1 cellular context compared by ENCODE assay signal in the genomic region with DNA sequence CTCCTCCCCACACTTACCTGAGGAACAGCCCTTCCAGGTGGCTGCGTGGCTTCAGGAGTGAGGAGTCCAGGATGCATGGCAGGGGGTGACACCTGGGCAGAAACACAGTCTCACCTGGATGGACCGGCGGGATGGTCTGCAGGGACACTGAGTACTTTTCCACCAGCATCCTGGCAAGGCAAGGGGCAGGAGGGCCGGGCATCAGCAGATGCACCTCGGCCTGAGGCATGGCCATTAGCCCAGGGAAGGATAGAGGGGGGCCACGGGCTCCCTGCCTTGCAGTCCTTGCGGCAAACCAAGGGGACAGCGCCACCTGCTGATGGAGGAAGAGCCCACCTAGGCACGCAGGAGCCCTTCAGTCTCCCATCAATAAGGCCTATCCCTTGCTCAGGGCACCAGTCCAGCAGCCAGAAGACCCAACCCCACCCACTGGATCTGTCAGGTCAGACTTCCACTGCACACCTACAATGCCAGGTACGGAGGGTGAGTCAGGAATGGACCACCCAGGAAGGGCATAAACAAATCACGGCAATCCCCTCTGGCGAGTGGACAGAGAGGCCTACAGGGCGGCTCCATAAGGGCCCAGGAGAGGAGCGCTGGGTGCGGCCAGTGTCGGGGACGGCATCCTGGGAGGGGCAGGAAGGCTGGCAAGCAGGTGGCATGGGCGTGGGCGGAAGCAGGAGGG.
A peak's percentile ranks its signal among the peaks of the same experiment; 100 is the strongest.
TF ChIP-seq lines count a peak whose summit lies in the region.

No MANE protein-coding gene starts in this region.

TF ChIP-seq in HepG2, 621 proteins besides CTCF, POLR2A, EP300 and RAD21 (continued from another document and continues in another):
- TF ChIP-seq, protein P1, sequence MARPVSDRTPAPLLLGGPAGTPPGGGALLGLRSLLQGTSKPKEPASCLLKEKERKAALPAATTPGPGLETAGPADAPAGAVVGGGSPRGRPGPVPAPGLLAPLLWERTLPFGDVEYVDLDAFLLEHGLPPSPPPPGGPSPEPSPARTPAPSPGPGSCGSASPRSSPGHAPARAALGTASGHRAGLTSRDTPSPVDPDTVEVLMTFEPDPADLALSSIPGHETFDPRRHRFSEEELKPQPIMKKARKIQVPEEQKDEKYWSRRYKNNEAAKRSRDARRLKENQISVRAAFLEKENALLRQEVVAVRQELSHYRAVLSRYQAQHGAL (CRISPR knock-in tag; IDR thresholded peaks at IDR 0.05; ENCODE audit: not compliant biosample characterization): no peak
- no peak for TF ChIP-seq MED1 (CRISPR knock-in tag; IDR thresholded peaks at IDR 0.05)
- TF ChIP-seq SAFB2 (CRISPR knock-in tag; IDR thresholded peaks at IDR 0.05; ENCODE audit: borderline replicate concordance, low read depth): 0 out of 2 replicates have a peak, but pooled peaks have one; percentile 28
- TF ChIP-seq, protein P2, sequence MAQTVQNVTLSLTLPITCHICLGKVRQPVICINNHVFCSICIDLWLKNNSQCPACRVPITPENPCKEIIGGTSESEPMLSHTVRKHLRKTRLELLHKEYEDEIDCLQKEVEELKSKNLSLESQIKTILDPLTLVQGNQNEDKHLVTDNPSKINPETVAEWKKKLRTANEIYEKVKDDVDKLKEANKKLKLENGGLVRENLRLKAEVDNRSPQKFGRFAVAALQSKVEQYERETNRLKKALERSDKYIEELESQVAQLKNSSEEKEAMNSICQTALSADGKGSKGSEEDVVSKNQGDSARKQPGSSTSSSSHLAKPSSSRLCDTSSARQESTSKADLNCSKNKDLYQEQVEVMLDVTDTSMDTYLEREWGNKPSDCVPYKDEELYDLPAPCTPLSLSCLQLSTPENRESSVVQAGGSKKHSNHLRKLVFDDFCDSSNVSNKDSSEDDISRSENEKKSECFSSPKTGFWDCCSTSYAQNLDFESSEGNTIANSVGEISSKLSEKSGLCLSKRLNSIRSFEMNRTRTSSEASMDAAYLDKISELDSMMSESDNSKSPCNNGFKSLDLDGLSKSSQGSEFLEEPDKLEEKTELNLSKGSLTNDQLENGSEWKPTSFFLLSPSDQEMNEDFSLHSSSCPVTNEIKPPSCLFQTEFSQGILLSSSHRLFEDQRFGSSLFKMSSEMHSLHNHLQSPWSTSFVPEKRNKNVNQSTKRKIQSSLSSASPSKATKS (CRISPR knock-in tag; IDR thresholded peaks at IDR 0.05): no peak
- TF ChIP-seq ZNF446 (CRISPR knock-in tag; IDR thresholded peaks at IDR 0.05): no peak; the same call in 1 of the 2 replicates
- TF ChIP-seq ZNF10 (CRISPR knock-in tag; IDR thresholded peaks at IDR 0.05; ENCODE audit: borderline replicate concordance, low read depth): no peak
- TF ChIP-seq KAT7 (CRISPR knock-in tag; IDR thresholded peaks at IDR 0.05; ENCODE audit: borderline replicate concordance): no peak
- TF ChIP-seq, protein P3, sequence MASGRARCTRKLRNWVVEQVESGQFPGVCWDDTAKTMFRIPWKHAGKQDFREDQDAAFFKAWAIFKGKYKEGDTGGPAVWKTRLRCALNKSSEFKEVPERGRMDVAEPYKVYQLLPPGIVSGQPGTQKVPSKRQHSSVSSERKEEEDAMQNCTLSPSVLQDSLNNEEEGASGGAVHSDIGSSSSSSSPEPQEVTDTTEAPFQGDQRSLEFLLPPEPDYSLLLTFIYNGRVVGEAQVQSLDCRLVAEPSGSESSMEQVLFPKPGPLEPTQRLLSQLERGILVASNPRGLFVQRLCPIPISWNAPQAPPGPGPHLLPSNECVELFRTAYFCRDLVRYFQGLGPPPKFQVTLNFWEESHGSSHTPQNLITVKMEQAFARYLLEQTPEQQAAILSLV (CRISPR knock-in tag; IDR thresholded peaks at IDR 0.05; ENCODE audit: borderline replicate concordance): peak; percentile 47; the same call in 1 of the 2 replicates
- no peak for TF ChIP-seq ZFYVE20 (CRISPR knock-in tag; IDR thresholded peaks at IDR 0.05; ENCODE audit: borderline replicate concordance, low read depth)
- TF ChIP-seq ZNF589 (CRISPR knock-in tag; conservative IDR thresholded peaks at IDR 0.05): no peak
- peak; percentile 26; the same call in 1 of the 2 replicates for TF ChIP-seq ZZZ3 (CRISPR knock-in tag; IDR thresholded peaks at IDR 0.05; ENCODE audit: borderline replicate concordance)
- no peak for TF ChIP-seq MAFG (CRISPR knock-in tag; IDR thresholded peaks at IDR 0.05)
- no peak for TF ChIP-seq ZNF484 (CRISPR knock-in tag; IDR thresholded peaks at IDR 0.05; ENCODE audit: borderline replicate concordance, low read depth)
- TF ChIP-seq, protein P4, sequence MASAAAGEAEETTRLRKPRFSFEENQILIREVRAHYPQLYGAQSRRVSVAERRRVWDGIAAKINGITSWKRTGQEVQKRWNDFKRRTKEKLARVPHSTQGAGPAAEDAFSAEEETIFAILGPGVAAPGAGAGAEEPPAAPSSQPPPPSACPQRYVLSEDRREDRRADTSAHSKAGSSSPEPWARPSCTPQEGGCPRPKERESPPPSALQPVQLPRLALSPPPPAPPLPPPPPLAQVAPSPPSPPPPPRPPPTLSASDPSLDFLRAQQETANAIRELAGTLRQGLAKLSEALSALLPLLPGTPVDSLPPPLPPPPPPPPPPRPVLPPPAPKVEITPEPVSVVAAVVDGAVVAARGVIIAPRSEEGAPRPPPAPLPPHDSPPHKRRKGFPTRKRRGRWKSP (CRISPR knock-in tag; IDR thresholded peaks at IDR 0.05): peak; percentile 53; the same call in 1 of the 2 replicates
- no peak; the same call in 1 of the 2 replicates for TF ChIP-seq HIVEP1 (CRISPR knock-in tag; IDR thresholded peaks at IDR 0.05)
- TF ChIP-seq HNRNPL (IDR thresholded peaks at IDR 0.05; ENCODE audit: low read depth, low read length): 0 out of 2 replicates have a peak, but pooled peaks have one; percentile 26
- TF ChIP-seq ZNF562 (CRISPR knock-in tag; IDR thresholded peaks at IDR 0.05; ENCODE audit: borderline replicate concordance): no peak
- TF ChIP-seq, protein P5, sequence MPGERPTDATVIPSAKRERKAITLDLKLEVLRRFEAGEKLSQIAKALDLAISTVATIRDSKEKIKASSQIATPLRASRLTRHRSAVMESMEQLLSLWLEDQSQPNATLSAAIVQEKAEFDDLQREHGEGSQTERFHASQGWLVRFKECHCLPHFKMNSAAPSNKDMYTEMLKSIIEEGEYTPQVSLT (CRISPR knock-in tag; IDR thresholded peaks at IDR 0.05; ENCODE audit: borderline replicate concordance, low read depth): no peak
- no peak; the same call in 1 of the 2 replicates for TF ChIP-seq ZBTB38 (CRISPR knock-in tag; IDR thresholded peaks at IDR 0.05)
- no peak for TF ChIP-seq ZNF7 (CRISPR knock-in tag; IDR thresholded peaks at IDR 0.05)
- TF ChIP-seq, protein P6, sequence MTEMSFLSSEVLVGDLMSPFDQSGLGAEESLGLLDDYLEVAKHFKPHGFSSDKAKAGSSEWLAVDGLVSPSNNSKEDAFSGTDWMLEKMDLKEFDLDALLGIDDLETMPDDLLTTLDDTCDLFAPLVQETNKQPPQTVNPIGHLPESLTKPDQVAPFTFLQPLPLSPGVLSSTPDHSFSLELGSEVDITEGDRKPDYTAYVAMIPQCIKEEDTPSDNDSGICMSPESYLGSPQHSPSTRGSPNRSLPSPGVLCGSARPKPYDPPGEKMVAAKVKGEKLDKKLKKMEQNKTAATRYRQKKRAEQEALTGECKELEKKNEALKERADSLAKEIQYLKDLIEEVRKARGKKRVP (CRISPR knock-in tag; IDR thresholded peaks at IDR 0.05): no peak
- TF ChIP-seq, protein P7, sequence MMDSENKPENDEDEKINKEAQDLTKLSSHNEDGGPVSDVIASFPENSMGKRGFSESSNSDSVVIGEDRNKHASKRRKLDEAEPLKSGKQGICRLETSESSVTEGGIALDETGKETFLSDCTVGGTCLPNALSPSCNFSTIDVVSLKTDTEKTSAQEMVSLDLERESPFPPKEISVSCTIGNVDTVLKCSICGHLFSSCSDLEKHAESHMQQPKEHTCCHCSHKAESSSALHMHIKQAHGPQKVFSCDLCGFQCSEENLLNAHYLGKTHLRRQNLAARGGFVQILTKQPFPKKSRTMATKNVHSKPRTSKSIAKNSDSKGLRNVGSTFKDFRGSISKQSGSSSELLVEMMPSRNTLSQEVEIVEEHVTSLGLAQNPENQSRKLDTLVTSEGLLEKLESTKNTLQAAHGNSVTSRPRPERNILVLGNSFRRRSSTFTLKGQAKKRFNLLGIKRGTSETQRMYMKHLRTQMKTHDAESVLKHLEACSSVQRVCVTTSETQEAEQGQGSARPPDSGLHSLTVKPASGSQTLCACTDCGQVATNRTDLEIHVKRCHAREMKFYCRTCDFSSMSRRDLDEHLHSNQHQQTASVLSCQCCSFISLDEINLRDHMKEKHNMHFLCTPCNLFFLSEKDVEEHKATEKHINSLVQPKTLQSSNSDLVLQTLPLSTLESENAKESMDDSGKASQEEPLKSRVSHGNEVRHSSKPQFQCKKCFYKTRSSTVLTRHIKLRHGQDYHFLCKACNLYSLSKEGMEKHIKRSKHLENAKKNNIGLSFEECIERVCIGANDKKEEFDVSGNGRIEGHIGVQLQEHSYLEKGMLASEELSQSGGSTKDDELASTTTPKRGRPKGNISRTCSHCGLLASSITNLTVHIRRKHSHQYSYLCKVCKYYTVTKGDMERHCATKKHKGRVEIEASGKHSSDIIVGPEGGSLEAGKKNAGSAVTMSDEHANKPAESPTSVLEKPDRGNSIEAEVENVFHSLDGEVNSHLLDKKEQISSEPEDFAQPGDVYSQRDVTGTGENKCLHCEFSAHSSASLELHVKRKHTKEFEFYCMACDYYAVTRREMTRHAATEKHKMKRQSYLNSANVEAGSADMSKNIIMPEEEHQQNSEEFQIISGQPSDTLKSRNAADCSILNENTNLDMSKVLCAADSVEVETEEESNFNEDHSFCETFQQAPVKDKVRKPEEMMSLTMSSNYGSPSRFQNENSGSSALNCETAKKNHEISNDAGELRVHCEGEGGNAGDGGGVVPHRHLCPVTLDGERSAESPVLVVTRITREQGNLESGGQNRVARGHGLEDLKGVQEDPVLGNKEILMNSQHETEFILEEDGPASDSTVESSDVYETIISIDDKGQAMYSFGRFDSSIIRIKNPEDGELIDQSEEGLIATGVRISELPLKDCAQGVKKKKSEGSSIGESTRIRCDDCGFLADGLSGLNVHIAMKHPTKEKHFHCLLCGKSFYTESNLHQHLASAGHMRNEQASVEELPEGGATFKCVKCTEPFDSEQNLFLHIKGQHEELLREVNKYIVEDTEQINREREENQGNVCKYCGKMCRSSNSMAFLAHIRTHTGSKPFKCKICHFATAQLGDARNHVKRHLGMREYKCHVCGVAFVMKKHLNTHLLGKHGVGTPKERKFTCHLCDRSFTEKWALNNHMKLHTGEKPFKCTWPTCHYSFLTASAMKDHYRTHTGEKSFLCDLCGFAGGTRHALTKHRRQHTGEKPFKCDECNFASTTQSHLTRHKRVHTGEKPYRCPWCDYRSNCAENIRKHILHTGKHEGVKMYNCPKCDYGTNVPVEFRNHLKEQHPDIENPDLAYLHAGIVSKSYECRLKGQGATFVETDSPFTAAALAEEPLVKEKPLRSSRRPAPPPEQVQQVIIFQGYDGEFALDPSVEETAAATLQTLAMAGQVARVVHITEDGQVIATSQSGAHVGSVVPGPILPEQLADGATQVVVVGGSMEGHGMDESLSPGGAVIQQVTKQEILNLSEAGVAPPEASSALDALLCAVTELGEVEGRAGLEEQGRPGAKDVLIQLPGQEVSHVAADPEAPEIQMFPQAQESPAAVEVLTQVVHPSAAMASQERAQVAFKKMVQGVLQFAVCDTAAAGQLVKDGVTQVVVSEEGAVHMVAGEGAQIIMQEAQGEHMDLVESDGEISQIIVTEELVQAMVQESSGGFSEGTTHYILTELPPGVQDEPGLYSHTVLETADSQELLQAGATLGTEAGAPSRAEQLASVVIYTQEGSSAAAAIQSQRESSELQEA (CRISPR knock-in tag; IDR thresholded peaks at IDR 0.05; ENCODE audit: not compliant biosample characterization): no peak
- TF ChIP-seq RFXANK (CRISPR knock-in tag; IDR thresholded peaks at IDR 0.05): no peak
- no peak for TF ChIP-seq REL (CRISPR knock-in tag; conservative IDR thresholded peaks at IDR 0.05)
- peak; percentile 48; the same call in 1 of the 2 replicates for TF ChIP-seq KAT8 (CRISPR knock-in tag; IDR thresholded peaks at IDR 0.05)
- TF ChIP-seq LCORL (IDR thresholded peaks at IDR 0.05): no peak
- peak; percentile 43; the same call in 1 of the 2 replicates for TF ChIP-seq LCORL (CRISPR knock-in tag; IDR thresholded peaks at IDR 0.05)
- no peak for TF ChIP-seq NKX3-1 (CRISPR knock-in tag; IDR thresholded peaks at IDR 0.05)
- no peak for TF ChIP-seq ZNF552 (CRISPR knock-in tag; IDR thresholded peaks at IDR 0.05; ENCODE audit: borderline replicate concordance)
- no peak for TF ChIP-seq ZNF83 (CRISPR knock-in tag; IDR thresholded peaks at IDR 0.05; ENCODE audit: borderline replicate concordance)
- TF ChIP-seq NCOA5 (CRISPR knock-in tag; IDR thresholded peaks at IDR 0.05): no peak
- no peak for TF ChIP-seq TCF7 (IDR thresholded peaks at IDR 0.05; ENCODE audit: low read depth)
- TF ChIP-seq ZNF792 (CRISPR knock-in tag; IDR thresholded peaks at IDR 0.05): 0 out of 2 replicates have a peak, but pooled peaks have one; percentile 38
- TF ChIP-seq HMGA1 (CRISPR knock-in tag; conservative IDR thresholded peaks at IDR 0.05): no peak
- TF ChIP-seq FOXK1 (CRISPR knock-in tag; IDR thresholded peaks at IDR 0.05; ENCODE audit: borderline replicate concordance, low read depth): peak; percentile 51; the same call in 1 of the 2 replicates
- TF ChIP-seq, protein P8, sequence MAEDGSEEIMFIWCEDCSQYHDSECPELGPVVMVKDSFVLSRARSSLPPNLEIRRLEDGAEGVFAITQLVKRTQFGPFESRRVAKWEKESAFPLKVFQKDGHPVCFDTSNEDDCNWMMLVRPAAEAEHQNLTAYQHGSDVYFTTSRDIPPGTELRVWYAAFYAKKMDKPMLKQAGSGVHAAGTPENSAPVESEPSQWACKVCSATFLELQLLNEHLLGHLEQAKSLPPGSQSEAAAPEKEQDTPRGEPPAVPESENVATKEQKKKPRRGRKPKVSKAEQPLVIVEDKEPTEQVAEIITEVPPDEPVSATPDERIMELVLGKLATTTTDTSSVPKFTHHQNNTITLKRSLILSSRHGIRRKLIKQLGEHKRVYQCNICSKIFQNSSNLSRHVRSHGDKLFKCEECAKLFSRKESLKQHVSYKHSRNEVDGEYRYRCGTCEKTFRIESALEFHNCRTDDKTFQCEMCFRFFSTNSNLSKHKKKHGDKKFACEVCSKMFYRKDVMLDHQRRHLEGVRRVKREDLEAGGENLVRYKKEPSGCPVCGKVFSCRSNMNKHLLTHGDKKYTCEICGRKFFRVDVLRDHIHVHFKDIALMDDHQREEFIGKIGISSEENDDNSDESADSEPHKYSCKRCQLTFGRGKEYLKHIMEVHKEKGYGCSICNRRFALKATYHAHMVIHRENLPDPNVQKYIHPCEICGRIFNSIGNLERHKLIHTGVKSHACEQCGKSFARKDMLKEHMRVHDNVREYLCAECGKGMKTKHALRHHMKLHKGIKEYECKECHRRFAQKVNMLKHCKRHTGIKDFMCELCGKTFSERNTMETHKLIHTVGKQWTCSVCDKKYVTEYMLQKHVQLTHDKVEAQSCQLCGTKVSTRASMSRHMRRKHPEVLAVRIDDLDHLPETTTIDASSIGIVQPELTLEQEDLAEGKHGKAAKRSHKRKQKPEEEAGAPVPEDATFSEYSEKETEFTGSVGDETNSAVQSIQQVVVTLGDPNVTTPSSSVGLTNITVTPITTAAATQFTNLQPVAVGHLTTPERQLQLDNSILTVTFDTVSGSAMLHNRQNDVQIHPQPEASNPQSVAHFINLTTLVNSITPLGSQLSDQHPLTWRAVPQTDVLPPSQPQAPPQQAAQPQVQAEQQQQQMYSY (CRISPR knock-in tag; IDR thresholded peaks at IDR 0.05): no peak
- TF ChIP-seq, protein P9, sequence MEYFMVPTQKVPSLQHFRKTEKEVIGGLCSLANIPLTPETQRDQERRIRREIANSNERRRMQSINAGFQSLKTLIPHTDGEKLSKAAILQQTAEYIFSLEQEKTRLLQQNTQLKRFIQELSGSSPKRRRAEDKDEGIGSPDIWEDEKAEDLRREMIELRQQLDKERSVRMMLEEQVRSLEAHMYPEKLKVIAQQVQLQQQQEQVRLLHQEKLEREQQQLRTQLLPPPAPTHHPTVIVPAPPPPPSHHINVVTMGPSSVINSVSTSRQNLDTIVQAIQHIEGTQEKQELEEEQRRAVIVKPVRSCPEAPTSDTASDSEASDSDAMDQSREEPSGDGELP (IDR thresholded peaks at IDR 0.05; ENCODE audit: borderline replicate concordance, low read depth): no peak
- 0 out of 2 replicates have a peak, but pooled peaks have one; percentile 38 for TF ChIP-seq ELF3 (CRISPR knock-in tag; IDR thresholded peaks at IDR 0.05)
